27 cellular contexts compared by ENCODE assay signal in genomic region chr13:38766799-38767198, GRCh38.
"Had no signal": no experiment of that assay in that cellular context is flagged by ENCODE, and none has a peak within 500 bp of the region (broad histone marks: within the 10 kb centered on the region; RNA-seq: fewer than 3 reads in every experiment).

No MANE protein-coding gene starts in this region.

- H3K36me3 Mint-ChIP-seq: activated CD4-positive, alpha-beta memory T cell treated with anti-CD3 and anti-CD28 coated beads for 36 hours; activated naive CD4-positive, alpha-beta T cell treated with anti-CD3 and anti-CD28 coated beads, Interleukin-2, amount 10 ng/mL, durations not matched to agents 7 days and 5 days; activated naive CD8-positive, alpha-beta T cell treated with anti-CD3 and anti-CD28 coated beads, Interleukin-2, amount 10 ng/mL, durations not matched to agents 7 days and 5 days; immature natural killer cell; stimulated activated effector memory CD8-positive, alpha-beta T cell treated with anti-CD3 and anti-CD28 coated beads, Interleukin-12 subunit alpha, Interleukin-12 subunit beta, amount 100 ng/mL, for 72 hours had no signal

- DNase-seq: activated CD4-positive, alpha-beta memory T cell treated with anti-CD3 and anti-CD28 coated beads for 36 hours; activated CD4-positive, alpha-beta T cell treated with anti-CD3 and anti-CD28 coated beads, Interleukin-2, amount 10 ng/mL, durations not matched to agents 24 days and 14 days; activated CD4-positive, CD25-positive, alpha-beta regulatory T cell treated with anti-CD3 and anti-CD28 coated beads, Interleukin-2, amount 50 U/mL, for 72 hours; activated CD8-positive, alpha-beta memory T cell treated with anti-CD3 and anti-CD28 coated beads, Interleukin-2, amount 50 U/mL, for 4 hours; activated gamma-delta T cell; activated naive CD4-positive, alpha-beta T cell treated with anti-CD3 and anti-CD28 coated beads, Interleukin-2, amount 10 ng/mL, durations not matched to agents 7 days and 5 days; activated naive CD8-positive, alpha-beta T cell treated with anti-CD3 and anti-CD28 coated beads, Interleukin-2, amount 10 ng/mL, durations not matched to agents 7 days and 5 days; activated T-cell treated with anti-CD3 and anti-CD28 coated beads, Interleukin-2, amount 50 U/mL, for 1 hour; cortex of kidney; immature natural killer cell; kidney; left lung; lower lobe of right lung; nephron progenitor cell; ovary; sigmoid colon; small intestine; stimulated activated CD4-positive, alpha-beta T cell treated with anti-CD3 and anti-CD28 coated beads, Interleukin-4, amount 100 ng/mL, for 24 hours; T-helper 2 cell; upper lobe of left lung had no signal

- ATAC-seq: left lung; lower lobe of right lung; stimulated activated effector memory CD8-positive, alpha-beta T cell treated with anti-CD3 and anti-CD28 coated beads, Interleukin-12 subunit alpha, Interleukin-12 subunit beta, amount 100 ng/mL, for 72 hours had no signal

- H3K27ac ChIP-seq: heart left ventricle, left lung, lower lobe of right lung, neutrophil, ovary, sigmoid colon, thyroid gland, upper lobe of left lung, vagina had no signal

- H3K27me3 Mint-ChIP-seq: activated CD4-positive, alpha-beta T cell treated with anti-CD3 and anti-CD28 coated beads, Interleukin-2, amount 10 ng/mL, durations not matched to agents 24 days and 14 days; progenitor cell of endocrine pancreas had no signal

- H3K27ac Mint-ChIP-seq: activated CD4-positive, alpha-beta memory T cell treated with anti-CD3 and anti-CD28 coated beads for 36 hours; activated CD4-positive, alpha-beta T cell treated with anti-CD3 and anti-CD28 coated beads, Interleukin-2, amount 10 ng/mL, durations not matched to agents 24 days and 14 days; activated naive CD4-positive, alpha-beta T cell treated with anti-CD3 and anti-CD28 coated beads, Interleukin-2, amount 10 ng/mL, durations not matched to agents 7 days and 5 days; activated naive CD8-positive, alpha-beta T cell treated with anti-CD3 and anti-CD28 coated beads, Interleukin-2, amount 10 ng/mL, durations not matched to agents 7 days and 5 days; immature natural killer cell; nephron progenitor cell; progenitor cell of endocrine pancreas; stimulated activated effector memory CD8-positive, alpha-beta T cell treated with anti-CD3 and anti-CD28 coated beads, Interleukin-12 subunit alpha, Interleukin-12 subunit beta, amount 100 ng/mL, for 72 hours; stimulated activated naive CD8-positive, alpha-beta T cell treated with anti-CD3 and anti-CD28 coated beads, Interleukin-15, Interleukin-2, amounts not matched to agents 100 ng/mL and 50 ng/mL, for 24 hours had no signal

- H3K4me1 Mint-ChIP-seq: activated naive CD4-positive, alpha-beta T cell treated with anti-CD3 and anti-CD28 coated beads, Interleukin-2, amount 10 ng/mL, durations not matched to agents 7 days and 5 days; activated naive CD8-positive, alpha-beta T cell treated with anti-CD3 and anti-CD28 coated beads, Interleukin-2, amount 10 ng/mL, durations not matched to agents 7 days and 5 days; immature natural killer cell; stimulated activated effector memory CD8-positive, alpha-beta T cell treated with anti-CD3 and anti-CD28 coated beads, Interleukin-12 subunit alpha, Interleukin-12 subunit beta, amount 100 ng/mL, for 72 hours had no signal

- H3K9me3 Mint-ChIP-seq: activated CD4-positive, alpha-beta memory T cell treated with anti-CD3 and anti-CD28 coated beads for 36 hours; activated CD4-positive, alpha-beta T cell treated with anti-CD3 and anti-CD28 coated beads, Interleukin-2, amount 10 ng/mL, durations not matched to agents 24 days and 14 days; activated naive CD4-positive, alpha-beta T cell treated with anti-CD3 and anti-CD28 coated beads, Interleukin-2, amount 10 ng/mL, durations not matched to agents 7 days and 5 days; activated naive CD8-positive, alpha-beta T cell treated with anti-CD3 and anti-CD28 coated beads, Interleukin-2, amount 10 ng/mL, durations not matched to agents 7 days and 5 days; nephron progenitor cell; stimulated activated effector memory CD8-positive, alpha-beta T cell treated with anti-CD3 and anti-CD28 coated beads, Interleukin-12 subunit alpha, Interleukin-12 subunit beta, amount 100 ng/mL, for 72 hours had no signal

- H3K4me3 Mint-ChIP-seq: activated CD4-positive, alpha-beta memory T cell treated with anti-CD3 and anti-CD28 coated beads for 36 hours; activated CD4-positive, alpha-beta T cell treated with anti-CD3 and anti-CD28 coated beads, Interleukin-2, amount 10 ng/mL, durations not matched to agents 24 days and 14 days; activated naive CD4-positive, alpha-beta T cell treated with anti-CD3 and anti-CD28 coated beads, Interleukin-2, amount 10 ng/mL, durations not matched to agents 7 days and 5 days; activated naive CD8-positive, alpha-beta T cell treated with anti-CD3 and anti-CD28 coated beads, Interleukin-2, amount 10 ng/mL, durations not matched to agents 7 days and 5 days; immature natural killer cell; nephron progenitor cell; stimulated activated effector memory CD8-positive, alpha-beta T cell treated with anti-CD3 and anti-CD28 coated beads, Interleukin-12 subunit alpha, Interleukin-12 subunit beta, amount 100 ng/mL, for 72 hours; stimulated activated naive CD8-positive, alpha-beta T cell treated with anti-CD3 and anti-CD28 coated beads, Interleukin-15, Interleukin-2, amounts not matched to agents 100 ng/mL and 50 ng/mL, for 24 hours had no signal
